Comparison of ENCODE assay signal across 9 cellular contexts in genomic region chr9:806285-807156, GRCh38. TPM values are rescaled to one million over a fixed set of nuclear protein-coding genes. Genes with fewer than 3 reads are reported as not detected.
A peak's percentile ranks its signal among the peaks of the same experiment; 100 is the strongest.
DNase-seq lines count a peak whose midpoint lies in the region; ATAC-seq and TF ChIP-seq lines count a peak whose summit lies in the region.
"Had no signal": no experiment of that assay in that cellular context is flagged by ENCODE, and none has a peak within 500 bp of the region (broad histone marks: within the 10 kb centered on the region; RNA-seq: fewer than 3 reads in every experiment).

No MANE protein-coding gene starts in this region.

- no peak overlapping the region for H3K9ac ChIP-seq in HCT116 (ENCODE audit: low read length)
- no peak overlapping the region for H3K9ac ChIP-seq in PC-3 (ENCODE audit: low read length)

- H3K4me1 ChIP-seq in Caco-2 (no peaks in the 10 kb centered on the region), HCT116 (ENCODE audit: control insufficient read depth in 1 of 2, insufficient read depth in 2 of 2, low read length in 2 of 2) (peaks cover 0 to 6% of the 10 kb centered on the region in 2 experiments; a peak in 2 of 4 replicates), PC-3 (ENCODE audit: insufficient read depth, low read length) (peaks cover 12% of the 10 kb centered on the region; the same call in 1 of the 2 replicates)
- H3K4me1 ChIP-seq: SJCRH30 had no signal

- no peaks in the 10 kb centered on the region for H3K79me2 ChIP-seq in HCT116 (ENCODE audit: insufficient read depth, low read length)
- H3K79me2 ChIP-seq in PC-3 (ENCODE audit: low read length): no peaks in the 10 kb centered on the region

- TF ChIP-seq CTCF in Caco-2 (IDR thresholded peaks at IDR 0.05; ENCODE audit: insufficient read depth in 1 of 2, low read depth in 1 of 2, low read length in 1 of 2, severe bottlenecking in 1 of 2, unreplicated experiment in 1 of 2) (peak; percentile 58 to 63), HCT116 (IDR thresholded peaks at IDR 0.05 in 2 of 3, conservative IDR thresholded peaks at IDR 0.05 in 1 of 3; ENCODE audit: borderline replicate concordance in 1 of 3, insufficient read depth in 1 of 3, low read depth in 2 of 3, low read length in 2 of 3) (peak; percentile 56 to 77 (median 56); a peak in 5 of 6 replicates), PC-3 (conservative IDR thresholded peaks at IDR 0.05; ENCODE audit: low read depth, low read length) (peak; percentile 70), epithelial cell of esophagus (IDR thresholded peaks at IDR 0.05; ENCODE audit: insufficient read depth, low read depth, low read length, missing control alignments) (peak; percentile 78), nephron (IDR thresholded peaks at IDR 0.05; ENCODE audit: unreplicated experiment in 3 of 3) (peak; percentile 64 to 75 (median 68))

- H3K36me3 Mint-ChIP-seq in Caco-2 (ENCODE audit: insufficient read depth, unreplicated experiment) (no peaks in the 10 kb centered on the region), nephron (ENCODE audit: low read depth) (peaks cover 4% of the 10 kb centered on the region)

- ATAC-seq in HCT116 (peak; percentile 77), PC-3 (0 out of 2 replicates have a peak, but pooled peaks have one; percentile 17)

- H3K4me3 ChIP-seq in Caco-2 (ENCODE audit: low read depth, low read length) (no peak overlapping the region), HCT116 (replicated peaks in 1 of 2; ENCODE audit: low read depth in 1 of 2, low read length in 2 of 2) (no peak overlapping the region), PC-3 (ENCODE audit: low read length) (no peak overlapping the region), epithelial cell of esophagus (ENCODE audit: low read length) (no peak overlapping the region)
- H3K4me3 ChIP-seq: SJCRH30 had no signal

- no peak overlapping the region for H3K4me3 Mint-ChIP-seq in Caco-2 (ENCODE audit: unreplicated experiment)
- H3K4me3 Mint-ChIP-seq in nephron: no peak overlapping the region

- RAD21 ChIA-PET in HCT116 (lab: Charles Lee; ENCODE audit: low non-redundant PET in 1 of 2, low total read pairs in 2 of 2, uncharacterized antibody in 2 of 2, unreplicated experiment in 2 of 2): interaction anchor here in 1 of 2 experiments (0.7 kb wide), 1 partner anchor 203 kb away, joined by 3 read pairs; no protein-coding TSS in a partner anchor

- H3K9me2 ChIP-seq in HCT116 (ENCODE audit: insufficient read depth): no peaks in the 10 kb centered on the region
- H3K9me2 ChIP-seq in PC-3 (replicated peaks; ENCODE audit: low read length): no peaks in the 10 kb centered on the region

- DNase-seq in Caco-2 (peak in 1 of 2 experiments; percentile 27), HCT116 (ENCODE audit: low read depth, low spot score) (no peak), PC-3 (peak; percentile 54), epithelial cell of esophagus (ENCODE audit: low read depth) (peak; percentile 48), GM19240 (ENCODE audit: insufficient read length, low spot score) (no peak), NCI-H2081 (lab: John Stamatoyannopoulos, UW) (no peak), NCI-H128 (lab: John Stamatoyannopoulos, UW; ENCODE audit: unreplicated experiment) (no peak)

- H3F3A ChIP-seq in PC-3 (ENCODE audit: low read length, unreplicated experiment): no peaks in the 10 kb centered on the region

- no peaks in the 10 kb centered on the region for H3K9me3 ChIP-seq in Caco-2
- no peaks in the 10 kb centered on the region for H3K9me3 ChIP-seq in HCT116 (ENCODE audit: control insufficient read depth in 1 of 2, insufficient read depth in 1 of 2, low read depth in 1 of 2, low read length in 2 of 2)
- no peaks in the 10 kb centered on the region for H3K9me3 ChIP-seq in PC-3 (ENCODE audit: low read length)
- H3K9me3 ChIP-seq: SJCRH30 had no signal

- intact Hi-C loops in Caco-2 (cut with micrococcal nuclease; ENCODE audit: unreplicated experiment): loop anchor here (1.0 to 5.0 kb wide), 4 partner anchors 44 to 459 kb away; no protein-coding TSS in a partner anchor
- intact Hi-C loops in HCT116 (cut with micrococcal nuclease): loop anchor here (1.0 to 2.0 kb wide), 4 partner anchors 42 to 460 kb away; no protein-coding TSS in a partner anchor
- intact Hi-C loops in PC-3 (cut with micrococcal nuclease): loop anchor here (1.0 to 5.0 kb wide), 3 partner anchors 194 to 459 kb away; no protein-coding TSS in a partner anchor

- CTCF ChIA-PET in Caco-2 (lab: Charles Lee): interaction anchor here (0.6 to 1.0 kb wide), 4 partner anchors 42 to 367 kb away, joined by 3 to 4 read pairs (median 4); no protein-coding TSS in a partner anchor
- CTCF ChIA-PET in HCT116 (lab: Charles Lee): no interaction called here
- CTCF ChIA-PET in PC-3 (lab: Charles Lee): interaction anchor here (0.6 kb wide), 3 partner anchors 126 to 193 kb away, joined by 3 to 12 read pairs (median 3); no protein-coding TSS in a partner anchor

- no peak overlapping the region for H3K27ac Mint-ChIP-seq in Caco-2 (ENCODE audit: unreplicated experiment)
- H3K27ac Mint-ChIP-seq in nephron: no peak overlapping the region

- H3K27me3 Mint-ChIP-seq in Caco-2 (ENCODE audit: insufficient read depth, unreplicated experiment) (no peaks in the 10 kb centered on the region), nephron (ENCODE audit: low read depth) (peaks cover 16% of the 10 kb centered on the region)

- no peaks in the 10 kb centered on the region for H3K36me3 ChIP-seq in Caco-2 (ENCODE audit: control insufficient read depth, insufficient read depth, low read length)
- H3K36me3 ChIP-seq in HCT116 (ENCODE audit: control insufficient read depth in 1 of 2, insufficient read depth in 2 of 2, low read length in 2 of 2): no peaks in the 10 kb centered on the region
- H3K36me3 ChIP-seq in PC-3 (ENCODE audit: low read depth, low read length): no peaks in the 10 kb centered on the region
- H3K36me3 ChIP-seq: SJCRH30 had no signal

- H4K20me1 ChIP-seq in HCT116 (ENCODE audit: insufficient read depth) (no peaks in the 10 kb centered on the region), PC-3 (ENCODE audit: low read length) (no peaks in the 10 kb centered on the region)

- BruUV-seq in Caco-2 (replicated peaks; lab: Mats Ljungman, UMichigan) (no TSS peak), HCT116 (replicated peaks; lab: Mats Ljungman, UMichigan) (no TSS peak), PC-3 (replicated peaks; lab: Mats Ljungman, UMichigan) (no TSS peak)

- H3K4me1 Mint-ChIP-seq in Caco-2 (ENCODE audit: low read depth, unreplicated experiment) (peaks cover 5% of the 10 kb centered on the region), nephron (peaks cover 4% of the 10 kb centered on the region)

- H3K9me3 Mint-ChIP-seq in Caco-2 (ENCODE audit: unreplicated experiment): no peaks in the 10 kb centered on the region
- no peaks in the 10 kb centered on the region for H3K9me3 Mint-ChIP-seq in nephron

- POLR2A ChIA-PET in Caco-2 (lab: Charles Lee) (interaction anchor here (0.6 kb wide), 1 partner anchor 49 kb away, joined by 3 read pairs; no protein-coding TSS in a partner anchor), HCT116 (lab: Charles Lee) (no interaction called here), PC-3 (lab: Charles Lee; ENCODE audit: unreplicated experiment) (interaction anchor here (0.6 kb wide), 1 partner anchor 17 kb away, joined by 16 read pairs; no protein-coding TSS in a partner anchor)

- TF ChIP-seq RAD21 in HCT116 (IDR thresholded peaks at IDR 0.05; ENCODE audit: low read depth): peak; percentile 69

- no peak overlapping the region for H3K4me2 ChIP-seq in HCT116 (ENCODE audit: low read length)
- no peak overlapping the region for H3K4me2 ChIP-seq in PC-3 (ENCODE audit: low read length)

- H3K27me3 ChIP-seq in Caco-2 (replicated peaks; ENCODE audit: control insufficient read depth, insufficient read depth, low read length): no peaks in the 10 kb centered on the region
- no peaks in the 10 kb centered on the region for H3K27me3 ChIP-seq in HCT116 (ENCODE audit: insufficient read depth, low read length)
- no peaks in the 10 kb centered on the region for H3K27me3 ChIP-seq in PC-3 (ENCODE audit: low read length)
- H3K27me3 ChIP-seq: SJCRH30 had no signal

- no peak overlapping the region for H2AFZ ChIP-seq in HCT116 (ENCODE audit: low read depth, low read length, poor library complexity, severe bottlenecking)
- H2AFZ ChIP-seq in PC-3 (ENCODE audit: low read length): no peak overlapping the region; the same call in 1 of the 2 replicates

- H3K27ac ChIP-seq in HCT116 (ENCODE audit: low read depth, low read length) (no peak overlapping the region), PC-3 (ENCODE audit: low read length) (no peak overlapping the region)
- H3K27ac ChIP-seq: SJCRH30 had no signal

- TF ChIP-seq POLR2A in HCT116 (IDR thresholded peaks at IDR 0.05; ENCODE audit: borderline replicate concordance, extremely low read depth, insufficient read depth, insufficient read length): no peak

TF ChIP-seq in HCT116, 20 proteins besides CTCF, POLR2A, EP300 and RAD21 (continues in another document):
- TF ChIP-seq EZH2 (IDR thresholded peaks at IDR 0.05) (no peak), REST (IDR thresholded peaks at IDR 0.05; ENCODE audit: low read depth) (no peak), SRF (IDR thresholded peaks at IDR 0.05; ENCODE audit: low read depth) (no peak)

RNA-seq across cellular contexts. Expression of gene DMRT1, which starts 35.0 kb away (rescaled TPM):
- total RNA-seq in Caco-2 (2022): 0.19 TPM in 1 of 2 replicates, not detected in the other
- 0.47 TPM for total RNA-seq in HCT116 (2021; ENCODE audit: unreplicated experiment)
- polyA plus RNA-seq in HCT116 (2012): 0.40 and 0.47 TPM in 2 replicates
- total RNA-seq in PC-3 (2014; rRNA removed): 0.04 TPM in 1 of 2 replicates, not detected in the other
- total RNA-seq: SJCRH30 had no signal

Comparison
In these comparisons a context has a peak if more than half of its experiments do, and no peak if none do; other contexts are left out.
1. DNase-seq: peak in PC-3 (single experiment) and epithelial cell of esophagus (single experiment); none in HCT116 (single experiment), GM19240 (single experiment), NCI-H2081 (0 of 2) and NCI-H128 (single experiment).
2. Peak in every context shown above with its lines, with median percentiles within 50 percentile points of each other: CTCF ChIP-seq.